Comparison of ENCODE assay signal across 8 cellular contexts in the genomic region with DNA sequence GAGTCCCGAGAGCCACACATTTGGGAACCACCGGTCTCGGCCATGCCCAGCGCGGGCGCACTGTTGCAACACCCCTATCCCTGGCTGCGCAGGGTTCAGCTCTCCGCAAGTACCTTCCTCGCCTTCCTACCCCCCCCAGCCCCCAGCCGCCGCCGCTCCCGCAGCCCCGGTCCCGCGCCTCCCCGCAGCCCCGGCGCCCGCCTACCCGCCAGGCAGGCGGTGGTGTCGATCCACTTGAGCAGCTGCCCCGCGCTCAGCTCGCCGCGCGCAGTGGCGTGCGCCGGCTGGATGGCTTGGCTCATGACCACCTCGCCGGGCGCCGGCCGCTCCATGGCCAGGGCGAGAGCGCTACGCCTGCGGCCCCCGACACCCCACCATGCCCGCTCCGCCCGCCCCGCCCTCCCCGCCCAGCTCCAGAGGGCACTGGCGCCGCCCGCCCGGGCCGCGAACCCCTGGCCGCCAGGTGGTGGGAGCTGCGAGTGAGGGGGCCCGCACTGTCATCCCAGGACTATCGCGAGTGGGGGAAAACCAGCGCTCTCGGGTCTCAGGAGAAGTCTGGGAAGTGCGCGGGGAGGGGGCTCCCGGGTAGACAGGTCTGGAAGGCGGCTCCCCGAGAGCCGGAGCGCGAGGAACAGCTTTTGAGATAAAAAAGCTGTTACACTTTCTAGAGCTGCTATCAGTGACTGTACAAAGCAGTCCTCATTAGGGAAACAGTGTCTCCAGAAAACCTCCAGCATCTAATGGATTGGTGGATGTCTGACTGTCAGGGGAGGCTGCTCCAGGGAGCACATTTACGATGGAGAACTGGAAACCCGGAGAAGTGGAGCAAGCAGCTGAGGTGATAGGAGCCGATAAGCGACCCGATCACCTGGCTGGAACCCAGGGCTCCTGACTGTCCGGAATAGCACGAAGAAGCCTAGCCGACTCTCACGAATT. TPM values are rescaled to one million over a fixed set of nuclear protein-coding genes. Genes with fewer than 3 reads are reported as not detected.
DNase-seq lines count a peak whose midpoint lies in the region; ATAC-seq and TF ChIP-seq lines count a peak whose summit lies in the region.

Gene ACOT12, minus strand, starts transcription at position 352 of the 936 bp plus-strand sequence. Its CDS starts 20 bp downstream, at position 332.

- no peak within 1 kb of the TSS for H2BK12ac ChIP-seq in neuronal stem cell (ENCODE audit: low read length)

- H4K91ac ChIP-seq in neuronal stem cell (ENCODE audit: low read depth, low read length, poor library complexity), result no peak within 1 kb of the TSS

- H3K27me3 ChIP-seq in esophagus muscularis mucosa, result peaks cover 0 to 65% (median 24%) of the 10 kb centered on the region in 4 donors
- peaks cover 0 to 4% (median 0%) of the 10 kb centered on the region in 3 experiments for H3K27me3 ChIP-seq in neuronal stem cell (ENCODE audit: control insufficient read depth in 3 of 3, insufficient read depth in 3 of 3, low read depth in 1 of 3, low read length in 3 of 3)

- no peak within 1 kb of the TSS for H2AK5ac ChIP-seq in neuronal stem cell (ENCODE audit: low read depth, low read length)

- peak within 1 kb of the TSS; percentile 41 for H2AFZ ChIP-seq in neuronal stem cell (ENCODE audit: low read length)

- H3K4me3 ChIP-seq in esophagus muscularis mucosa, result peak within 1 kb of the TSS; percentile 44 to 62 (median 51)
- peak within 1 kb of the TSS in 1 of 2 donors; percentile 80 for H3K4me3 ChIP-seq in neuronal stem cell (ENCODE audit: low read length in 2 of 2)

- H3K4me1 ChIP-seq in esophagus muscularis mucosa (peaks cover 10 to 18% (median 15%) of the 10 kb centered on the region in 4 donors), neuronal stem cell (ENCODE audit: control insufficient read depth in 2 of 2, insufficient read depth in 1 of 2, low read depth in 1 of 2, low read length in 2 of 2) (peaks cover 0 to 6% of the 10 kb centered on the region in 2 donors)

- H3K14ac ChIP-seq in neuronal stem cell (ENCODE audit: low read length), result no peak within 1 kb of the TSS

- peak within 1 kb of the TSS; percentile 75 for H2BK15ac ChIP-seq in neuronal stem cell (ENCODE audit: low read length)

- H3K9me3 ChIP-seq in esophagus muscularis mucosa, result peaks cover 0 to 6% (median 2%) of the 10 kb centered on the region in 4 donors
- peaks cover 0 to 3% of the 10 kb centered on the region in 2 donors for H3K9me3 ChIP-seq in neuronal stem cell (replicated peaks in 1 of 2; ENCODE audit: control insufficient read depth in 2 of 2, insufficient read depth in 1 of 2, low read depth in 1 of 2, low read length in 2 of 2)

- intact Hi-C loops in esophagus muscularis mucosa (cut with DNase I), result no loop called here

- peak within 1 kb of the TSS; percentile 65 for H3K23ac ChIP-seq in neuronal stem cell (ENCODE audit: low read depth, low read length, poor library complexity)

- H3K18ac ChIP-seq in neuronal stem cell (ENCODE audit: low read length), result peak within 1 kb of the TSS; percentile 76

- no peak within 1 kb of the TSS for H2BK5ac ChIP-seq in neuronal stem cell (ENCODE audit: low read length)

- CTCF ChIA-PET in RWPE1 (lab: Yijun Ruan, JAX), result interaction anchor here (0.6 to 1.0 kb wide), 2 partner anchors 88 to 772 kb away, joined by 3 read pairs; no protein-coding TSS in a partner anchor

- no peak for TF ChIP-seq EP300 in esophagus muscularis mucosa (IDR thresholded peaks at IDR 0.05)

- no peak within 1 kb of the TSS for H4K8ac ChIP-seq in neuronal stem cell (ENCODE audit: low read depth, low read length)

- ATAC-seq in HG02763 (IDR thresholded peaks at IDR 0.05; ENCODE audit: unreplicated experiment) (no peak), GM19463 (IDR thresholded peaks at IDR 0.05; ENCODE audit: unreplicated experiment) (no peak), HG02981 (IDR thresholded peaks at IDR 0.05; ENCODE audit: unreplicated experiment) (no peak)

- H3K4ac ChIP-seq in neuronal stem cell (ENCODE audit: low read length), result no peak within 1 kb of the TSS

- WGBS in esophagus muscularis mucosa, result 12% methylated on average over 34 of the region's 77 CpGs
- WGBS in neuronal stem cell (ENCODE audit: extremely low coverage in 2 of 2, insufficient read length in 2 of 2, insufficient replicate concordance in 1 of 2), 2 donors, result no CpG with 5 or more reads among the region's 77 CpGs

- H3K27ac ChIP-seq in esophagus muscularis mucosa (replicated peaks in 1 of 4) (no peak within 1 kb of the TSS), neuronal stem cell (replicated peaks; ENCODE audit: low read length) (no peak within 1 kb of the TSS), RWPE1 (no peak within 1 kb of the TSS)

- POLR2A ChIA-PET in RWPE1 (lab: Yijun Ruan, JAX; ENCODE audit: low non-redundant PET), result no interaction called here

- H2BK120ac ChIP-seq in neuronal stem cell (ENCODE audit: low read depth, low read length), result no peak within 1 kb of the TSS

- H3K9ac ChIP-seq in neuronal stem cell (ENCODE audit: low read depth, low read length, poor library complexity), result peak within 1 kb of the TSS; percentile 63

- no peaks in the 10 kb centered on the region for H3K79me1 ChIP-seq in neuronal stem cell (ENCODE audit: low read depth, low read length)

- H3K4me2 ChIP-seq in neuronal stem cell (ENCODE audit: insufficient read depth, low read length, poor library complexity, severe bottlenecking), result peak within 1 kb of the TSS; percentile 77

- no peak for TF ChIP-seq POLR2A in esophagus muscularis mucosa (IDR thresholded peaks at IDR 0.05; ENCODE audit: low read depth)

- TF ChIP-seq CTCF in esophagus muscularis mucosa (IDR thresholded peaks at IDR 0.05) (no peak), RWPE1 (conservative IDR thresholded peaks at IDR 0.05; ENCODE audit: low read depth) (no peak)

- DNase-seq in Ammon's horn (ENCODE audit: low spot score) (peak; percentile 3), NCI-H2227 treated with DMSO at 0.1 percent for 48 hours (lab: John Stamatoyannopoulos, UW) (peak; percentile 2), esophagus muscularis mucosa (ENCODE audit: extremely low spot score) (no peak), neuronal stem cell (ENCODE audit: low spot score) (peak; percentile 35), RWPE1 (ENCODE audit: low spot score) (no peak)

- H3K36me3 ChIP-seq in esophagus muscularis mucosa (no peaks in the 10 kb centered on the region), neuronal stem cell (replicated peaks in 1 of 2; ENCODE audit: control insufficient read depth in 2 of 2, insufficient read depth in 2 of 2, low read length in 2 of 2) (no peaks in the 10 kb centered on the region)

RNA-seq across cellular contexts. Expression of gene ACOT12, which starts in this region (rescaled TPM):
- not detected for total RNA-seq in esophagus muscularis mucosa
- polyA plus RNA-seq in neuronal stem cell (2013, experiment 1 of 2), result 0.04 TPM
- 0.08 TPM for polyA plus RNA-seq in neuronal stem cell (2013, experiment 2 of 2)

Comparison
In these comparisons a context has a peak if more than half of its experiments do, and no peak if none do; other contexts are left out.
1. DNase-seq: peak in Ammon's horn (single experiment), NCI-H2227 treated with DMSO at 0.1 percent for 48 hours (single experiment) and neuronal stem cell (single experiment); none in esophagus muscularis mucosa (single experiment) and RWPE1 (single experiment).